Comparison of ENCODE assay signal across 8 cellular contexts in genomic region chr1:9371391-9371935, GRCh38.
DNase-seq lines count a peak whose midpoint lies in the region; ATAC-seq and TF ChIP-seq lines count a peak whose summit lies in the region.

No MANE protein-coding gene starts in this region.

- peaks cover 33% of the 10 kb centered on the region for H3K27me3 Mint-ChIP-seq in stimulated activated naive CD8-positive, alpha-beta T cell treated with anti-CD3 and anti-CD28 coated beads, Interleukin-15, amount 100 ng/mL, for 72 hours

- no peak for ATAC-seq in stimulated activated naive CD8-positive, alpha-beta T cell treated with anti-CD3 and anti-CD28 coated beads, Interleukin-15, amount 100 ng/mL, for 72 hours
- ATAC-seq in GM18873 (IDR thresholded peaks at IDR 0.05; ENCODE audit: low FRiP score, unreplicated experiment) = no peak

- intact Hi-C loops in sigmoid colon (cut with DNase I) = no loop called here

- in situ Hi-C loops in brain microvascular endothelial cell (cut with HindIII; ENCODE audit: low pct_ligation_motif_present, low sequenced_read_pairs) = no loop called here

- H3K36me3 ChIP-seq in brain microvascular endothelial cell (replicated peaks) (peaks cover 20% of the 10 kb centered on the region), sigmoid colon (peaks cover 0 to 14% (median 5%) of the 10 kb centered on the region in 4 donors)

- H3K4me3 ChIP-seq in brain microvascular endothelial cell (ENCODE audit: low read depth, low read length) (no peak overlapping the region), sigmoid colon (no peak overlapping the region)

- H3K27me3 ChIP-seq in brain microvascular endothelial cell (replicated peaks) (no peaks in the 10 kb centered on the region), sigmoid colon (no peaks in the 10 kb centered on the region)

- DNase-seq in ELF-1 (ENCODE audit: low read depth, low spot score) (peak; percentile 87), brain microvascular endothelial cell (peak; percentile 85), iris pigment epithelial cell (ENCODE audit: low read depth) (peak; percentile 64), sigmoid colon (peak; percentile 92), nucleus accumbens (lab: John Stamatoyannopoulos, UW) (no peak), NCI-H1105 (lab: John Stamatoyannopoulos, UW) (no peak)
- DNase-seq in stimulated activated naive CD8-positive, alpha-beta T cell treated with anti-CD3 and anti-CD28 coated beads, Interleukin-15, amount 100 ng/mL, for 72 hours = no peak

- H3K4me1 ChIP-seq in sigmoid colon = peaks cover 0 to 93% (median 67%) of the 10 kb centered on the region in 4 donors

- H3K4me3 Mint-ChIP-seq in stimulated activated naive CD8-positive, alpha-beta T cell treated with anti-CD3 and anti-CD28 coated beads, Interleukin-15, amount 100 ng/mL, for 72 hours = no peak overlapping the region

- no peak for TF ChIP-seq POLR2A in sigmoid colon (IDR thresholded peaks at IDR 0.05)

- 40 to 57% methylated on average over 15 of the region's 15 CpGs for WGBS in sigmoid colon, 2 donors

- H3K27ac Mint-ChIP-seq in stimulated activated naive CD8-positive, alpha-beta T cell treated with anti-CD3 and anti-CD28 coated beads, Interleukin-15, amount 100 ng/mL, for 72 hours = no peak overlapping the region

- peaks cover 15% of the 10 kb centered on the region for H3K4me1 Mint-ChIP-seq in stimulated activated naive CD8-positive, alpha-beta T cell treated with anti-CD3 and anti-CD28 coated beads, Interleukin-15, amount 100 ng/mL, for 72 hours

- H3K27ac ChIP-seq in brain microvascular endothelial cell (no peak overlapping the region), sigmoid colon (peak overlapping the region; percentile 86 to 93 (median 90))

- peak in 2 of 4 donors; percentile 59 to 69 for TF ChIP-seq EP300 in sigmoid colon (IDR thresholded peaks at IDR 0.05)

- no peaks in the 10 kb centered on the region for H3K9me3 ChIP-seq in sigmoid colon

- no peaks in the 10 kb centered on the region for H3K9me3 Mint-ChIP-seq in stimulated activated naive CD8-positive, alpha-beta T cell treated with anti-CD3 and anti-CD28 coated beads, Interleukin-15, amount 100 ng/mL, for 72 hours

- TF ChIP-seq CTCF in brain microvascular endothelial cell (IDR thresholded peaks at IDR 0.05; ENCODE audit: low read depth, low read length, missing control alignments) = no peak
- TF ChIP-seq CTCF in sigmoid colon (IDR thresholded peaks at IDR 0.05) = no peak

Comparison
In these comparisons a context has a peak if more than half of its experiments do, and no peak if none do; other contexts are left out.
1. DNase-seq: peak in ELF-1 (single experiment), brain microvascular endothelial cell (single experiment), iris pigment epithelial cell (single experiment) and sigmoid colon (single experiment); none in nucleus accumbens (0 of 56), NCI-H1105 (single experiment) and stimulated activated naive CD8-positive, alpha-beta T cell treated with anti-CD3 and anti-CD28 coated beads, Interleukin-15, amount 100 ng/mL, for 72 hours (0 of 2).